In genomic region chr7:11716185-11716584, GRCh38 we compare ENCODE assay signal across 12 cellular contexts.
DNase-seq lines count a peak whose midpoint lies in the region; ATAC-seq and TF ChIP-seq lines count a peak whose summit lies in the region.
"Had no signal": no experiment of that assay in that cellular context is flagged by ENCODE, and none has a peak within 500 bp of the region (broad histone marks: within the 10 kb centered on the region; RNA-seq: fewer than 3 reads in every experiment).

No MANE protein-coding gene starts in this region.

- H3K27ac Mint-ChIP-seq in activated naive CD4-positive, alpha-beta T cell treated with anti-CD3 and anti-CD28 coated beads, Interleukin-2, amount 50 U/mL, for 72 hours, result no peak overlapping the region
- H3K27ac Mint-ChIP-seq: stimulated activated effector memory CD8-positive, alpha-beta T cell treated with anti-CD3 and anti-CD28 coated beads, Interleukin-12 subunit alpha, Interleukin-12 subunit beta, amount 100 ng/mL, for 72 hours had no signal

- H3K27ac ChIP-seq in A673 (ENCODE audit: low read depth, low read length, poor library complexity, severe bottlenecking), result no peak overlapping the region
- no peak overlapping the region for H3K27ac ChIP-seq in adrenal gland
- no peak overlapping the region for H3K27ac ChIP-seq in left ventricle myocardium inferior (replicated peaks)
- H3K27ac ChIP-seq: BLaER1 treated with 17β-estradiol and CSF1 and Interleukin-3, amounts not matched to agents 10 nM and 100 nM had no signal

- H3K36me3 ChIP-seq in A673 (ENCODE audit: insufficient read depth, low read length, poor library complexity, severe bottlenecking) (no peaks in the 10 kb centered on the region), adrenal gland (replicated peaks in 1 of 2) (no peaks in the 10 kb centered on the region), left ventricle myocardium inferior (no peaks in the 10 kb centered on the region)
- H3K36me3 ChIP-seq: BLaER1 treated with 17β-estradiol and CSF1 and Interleukin-3, amounts not matched to agents 10 nM and 100 nM had no signal

- intact Hi-C loops in A673 (cut with micrococcal nuclease; ENCODE audit: unreplicated experiment), result no loop called here
- intact Hi-C loops in adrenal gland (cut with DNase I), result no loop called here
- intact Hi-C loops in left ventricle myocardium inferior (cut with micrococcal nuclease), result no loop called here

- no peak for ATAC-seq in activated naive CD4-positive, alpha-beta T cell treated with anti-CD3 and anti-CD28 coated beads, Interleukin-2, amount 50 U/mL, for 72 hours
- no peak for ATAC-seq in HG03108 (IDR thresholded peaks at IDR 0.05; ENCODE audit: unreplicated experiment)
- no peak for ATAC-seq in GM18858 (IDR thresholded peaks at IDR 0.05; ENCODE audit: unreplicated experiment)
- ATAC-seq: K562; stimulated activated effector memory CD8-positive, alpha-beta T cell treated with anti-CD3 and anti-CD28 coated beads, Interleukin-12 subunit alpha, Interleukin-12 subunit beta, amount 100 ng/mL, for 72 hours had no signal

- no peaks in the 10 kb centered on the region for H3K4me1 ChIP-seq in A673 (ENCODE audit: insufficient read depth, low read length, poor library complexity, severe bottlenecking)
- H3K4me1 ChIP-seq in adrenal gland (replicated peaks in 1 of 2), result no peaks in the 10 kb centered on the region
- H3K4me1 ChIP-seq in left ventricle myocardium inferior, result peaks cover 9% of the 10 kb centered on the region
- H3K4me1 ChIP-seq: BLaER1 treated with 17β-estradiol and CSF1 and Interleukin-3, amounts not matched to agents 10 nM and 100 nM had no signal

- CTCF ChIA-PET in A673 (lab: Charles Lee), result no interaction called here

- H3K4me3 ChIP-seq in A673 (ENCODE audit: low read depth, low read length, poor library complexity, severe bottlenecking) (no peak overlapping the region), adrenal gland (no peak overlapping the region), left ventricle myocardium inferior (no peak overlapping the region)
- H3K4me3 ChIP-seq: BLaER1 treated with 17β-estradiol and CSF1 and Interleukin-3, amounts not matched to agents 10 nM and 100 nM; K562 had no signal

- no peak for TF ChIP-seq CTCF in A673 (conservative IDR thresholded peaks at IDR 0.05; ENCODE audit: low read depth, low read length)
- no peak for TF ChIP-seq CTCF in adrenal gland (IDR thresholded peaks at IDR 0.05)
- no peak for TF ChIP-seq CTCF in left ventricle myocardium inferior (IDR thresholded peaks at IDR 0.05; ENCODE audit: borderline replicate concordance)

- peaks cover 0 to 4% of the 10 kb centered on the region in 2 donors for H3K9me3 Mint-ChIP-seq in activated naive CD4-positive, alpha-beta T cell treated with anti-CD3 and anti-CD28 coated beads, Interleukin-2, amount 50 U/mL, for 72 hours

- POLR2A ChIA-PET in A673 (lab: Charles Lee; ENCODE audit: low non-redundant PET), result no interaction called here

- no peaks in the 10 kb centered on the region for H3K36me3 Mint-ChIP-seq in activated naive CD4-positive, alpha-beta T cell treated with anti-CD3 and anti-CD28 coated beads, Interleukin-2, amount 50 U/mL, for 72 hours
- H3K36me3 Mint-ChIP-seq: stimulated activated effector memory CD8-positive, alpha-beta T cell treated with anti-CD3 and anti-CD28 coated beads, Interleukin-12 subunit alpha, Interleukin-12 subunit beta, amount 100 ng/mL, for 72 hours had no signal

- H3K9me3 ChIP-seq in A673 (ENCODE audit: low read depth, low read length, poor library complexity, severe bottlenecking), result no peaks in the 10 kb centered on the region
- H3K9me3 ChIP-seq in adrenal gland (replicated peaks in 1 of 3), result no peaks in the 10 kb centered on the region
- no peaks in the 10 kb centered on the region for H3K9me3 ChIP-seq in left ventricle myocardium inferior (replicated peaks)
- H3K9me3 ChIP-seq: BLaER1 treated with 17β-estradiol and CSF1 and Interleukin-3, amounts not matched to agents 10 nM and 100 nM had no signal

- no TSS peak for BruUV-seq in A673 (replicated peaks; lab: Mats Ljungman, UMichigan)

- H3K27me3 ChIP-seq in A673 (replicated peaks; ENCODE audit: insufficient read depth, low read depth, low read length, poor library complexity), result no peaks in the 10 kb centered on the region
- H3K27me3 ChIP-seq in adrenal gland, result no peaks in the 10 kb centered on the region
- no peaks in the 10 kb centered on the region for H3K27me3 ChIP-seq in left ventricle myocardium inferior (ENCODE audit: low read depth)
- H3K27me3 ChIP-seq: BLaER1 treated with 17β-estradiol and CSF1 and Interleukin-3, amounts not matched to agents 10 nM and 100 nM had no signal

- no peak for TF ChIP-seq POLR2A in adrenal gland (IDR thresholded peaks at IDR 0.05)

- peak; percentile 14 for DNase-seq in A673 (ENCODE audit: low spot score)
- peak; percentile 52 for DNase-seq in HCEC 1CT
- DNase-seq in adrenal gland, result peak in 4 of 7 donors; percentile 41 to 74 (median 47)
- DNase-seq in left ventricle myocardium inferior, result peak; percentile 13
- no peak for DNase-seq in activated naive CD4-positive, alpha-beta T cell treated with anti-CD3 and anti-CD28 coated beads, Interleukin-2, amount 50 U/mL, for 72 hours (ENCODE audit: low spot score in 2 of 2)
- no peak for DNase-seq in MV-4-11 (lab: John Stamatoyannopoulos, UW)
- DNase-seq: head of caudate nucleus had no signal

Comparison
In these comparisons a context has a peak if more than half of its experiments do, and no peak if none do; other contexts are left out.
1. DNase-seq: peak in A673 (single experiment), HCEC 1CT (single experiment), adrenal gland (4 of 7) and left ventricle myocardium inferior (single experiment); none in activated naive CD4-positive, alpha-beta T cell treated with anti-CD3 and anti-CD28 coated beads, Interleukin-2, amount 50 U/mL, for 72 hours (0 of 2) and MV-4-11 (single experiment).